In the genomic region with DNA sequence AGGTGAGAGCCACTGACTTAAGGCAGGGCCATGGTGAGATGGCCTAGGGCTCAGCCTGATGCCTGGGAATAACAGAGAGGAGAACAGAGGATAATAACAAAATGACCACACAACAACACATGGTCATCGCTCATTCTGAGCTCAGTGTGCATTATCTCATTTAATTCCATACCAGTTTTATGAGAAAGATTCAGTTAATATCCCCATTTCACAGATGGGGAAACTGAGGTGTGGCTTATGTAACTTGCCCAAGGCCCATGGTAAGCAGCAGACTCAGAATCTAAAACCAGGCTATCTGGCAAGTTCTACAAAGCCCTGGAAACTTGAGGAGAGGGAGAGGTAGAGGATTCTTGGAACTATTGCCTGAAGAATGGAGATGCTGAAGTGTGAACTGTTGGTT, we compare ENCODE assay signal across 2 cellular contexts.
TF ChIP-seq lines count a peak whose summit lies in the region.

No MANE protein-coding gene starts in this region.

TF ChIP-seq in HepG2, 621 proteins besides CTCF, POLR2A, EP300 and RAD21 (continued from another document):
- TF ChIP-seq ZNF629 (CRISPR knock-in tag; conservative IDR thresholded peaks at IDR 0.05) (peak; percentile 71), ISL2 (CRISPR knock-in tag; IDR thresholded peaks at IDR 0.05) (no peak)
TF ChIP-seq in HepG2: peak in this region for 1.

TF ChIP-seq in endothelial cell of umbilical vein, 7 proteins besides CTCF, POLR2A, EP300 and RAD21 (continued from another document):
- TF ChIP-seq MYC (IDR thresholded peaks at IDR 0.05; ENCODE audit: low read depth, low read length) (no peak), GATA2 (IDR thresholded peaks at IDR 0.05; ENCODE audit: insufficient read depth, insufficient read length, low read depth, low read length) (no peak), FOS (IDR thresholded peaks at IDR 0.05; ENCODE audit: borderline replicate concordance, insufficient read depth, low read length) (no peak), POLR2AphosphoS5 (IDR thresholded peaks at IDR 0.05; ENCODE audit: insufficient read depth, low read depth, low read length) (no peak)
- TF ChIP-seq, protein P1, sequence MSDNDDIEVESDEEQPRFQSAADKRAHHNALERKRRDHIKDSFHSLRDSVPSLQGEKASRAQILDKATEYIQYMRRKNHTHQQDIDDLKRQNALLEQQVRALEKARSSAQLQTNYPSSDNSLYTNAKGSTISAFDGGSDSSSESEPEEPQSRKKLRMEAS (IDR thresholded peaks at IDR 0.05; ENCODE audit: insufficient read depth, insufficient read length), result no peak
TF ChIP-seq in endothelial cell of umbilical vein: peak in this region for 0.
